ENCODE assay signal across 25 cellular contexts in genomic region chr5:67502951-67503350, GRCh38.
DNase-seq lines count a peak whose midpoint lies in the region; ATAC-seq, FAIRE-seq and TF ChIP-seq lines count a peak whose summit lies in the region.
"Had no signal": no experiment of that assay in that cellular context is flagged by ENCODE, and none has a peak within 500 bp of the region (broad histone marks: within the 10 kb centered on the region; RNA-seq: fewer than 3 reads in every experiment).

No MANE protein-coding gene starts in this region.

- H3K9me3 ChIP-seq in H1 (ENCODE audit: insufficient read depth in 2 of 2, low read depth in 1 of 2, low read length in 1 of 2) (peaks cover 0 to 5% of the 10 kb centered on the region in 2 experiments; a peak in 1 of 4 replicates), parathyroid adenoma (ENCODE audit: control insufficient read depth, low read length) (no peaks in the 10 kb centered on the region)
- H3K9me3 ChIP-seq: A549 had no signal

- H3K9me3 Mint-ChIP-seq in activated naive CD4-positive, alpha-beta T cell treated with anti-CD3 and anti-CD28 coated beads for 36 hours: peaks cover 12% of the 10 kb centered on the region

- H3K27ac Mint-ChIP-seq in activated naive CD4-positive, alpha-beta T cell treated with anti-CD3 and anti-CD28 coated beads for 36 hours: no peak overlapping the region
- H3K27ac Mint-ChIP-seq: B cell; CD4-positive, alpha-beta T cell; CD8-positive, alpha-beta T cell had no signal

- H3K4me3 Mint-ChIP-seq in activated naive CD4-positive, alpha-beta T cell treated with anti-CD3 and anti-CD28 coated beads for 36 hours: no peak overlapping the region
- H3K4me3 Mint-ChIP-seq: B cell; CD4-positive, alpha-beta T cell; CD8-positive, alpha-beta T cell had no signal

- DNase-seq in G401 (ENCODE audit: low spot score): peak; percentile 61
- DNase-seq in H1 (ENCODE audit: low read depth in 1 of 2, low spot score in 2 of 2): no peak
- no peak for DNase-seq in activated naive CD4-positive, alpha-beta T cell treated with anti-CD3 and anti-CD28 coated beads for 36 hours
- DNase-seq: AML-193; Caco-2; Calu3; CD4-positive, alpha-beta T cell; CD8-positive, alpha-beta T cell; DMS153; DMS53; DMS79; DND-41; EL; GF-D8 had no signal

- H2AFZ ChIP-seq in H1 (ENCODE audit: low read length) (0 out of 2 replicates have a peak overlapping the region, but pooled peaks have one; percentile 18), parathyroid adenoma (peak overlapping the region; percentile 16)

- TF ChIP-seq RAD21 in H1 (IDR thresholded peaks at IDR 0.05 in 1 of 2, conservative IDR thresholded peaks at IDR 0.05 in 1 of 2; ENCODE audit: low read depth in 2 of 2, low read length in 2 of 2): no peak

- CTCF ChIA-PET in H1 (lab: Charles Lee; ENCODE audit: partially characterized antibody): interaction anchor here (0.9 to 1.6 kb wide), 2 partner anchors 8 to 257 kb away, joined by 4 to 7 read pairs; no protein-coding TSS in a partner anchor
- CTCF ChIA-PET in activated naive CD4-positive, alpha-beta T cell treated with anti-CD3 and anti-CD28 coated beads for 36 hours (lab: Charles Lee): interaction anchor here (0.6 to 1.7 kb wide), 4 partner anchors 9 to 137 kb away, joined by 3 to 5 read pairs (median 3); no protein-coding TSS in a partner anchor

- no peaks in the 10 kb centered on the region for H3K79me1 ChIP-seq in H1 (ENCODE audit: low read depth, low read length)

- no peak overlapping the region for H4K91ac ChIP-seq in H1 (replicated peaks; ENCODE audit: insufficient read length, low read length)

- H3K4me3 ChIP-seq in H1 (ENCODE audit: extremely low read depth in 1 of 4, insufficient read depth in 2 of 4, low read depth in 3 of 4, low read length in 4 of 4): no peak overlapping the region
- H3K4me3 ChIP-seq in parathyroid adenoma (ENCODE audit: low read depth, low read length): no peak overlapping the region
- H3K4me3 ChIP-seq: A549; BLaER1 treated with 17β-estradiol and CSF1 and Interleukin-3, amounts not matched to agents 10 nM and 100 nM had no signal

- TF ChIP-seq POLR2A in H1 (IDR thresholded peaks at IDR 0.05; ENCODE audit: control extremely low read depth in 1 of 2, low read depth in 2 of 2, low read length in 2 of 2): no peak

- peaks cover 3% of the 10 kb centered on the region for H3K36me3 Mint-ChIP-seq in activated naive CD4-positive, alpha-beta T cell treated with anti-CD3 and anti-CD28 coated beads for 36 hours (ENCODE audit: low read depth)
- H3K36me3 Mint-ChIP-seq: CD8-positive, alpha-beta T cell had no signal

- H2AK5ac ChIP-seq in H1 (ENCODE audit: low read depth, low read length): no peak overlapping the region

- intact Hi-C loops in activated naive CD4-positive, alpha-beta T cell treated with anti-CD3 and anti-CD28 coated beads for 36 hours (cut with micrococcal nuclease): no loop called here

- H2BK120ac ChIP-seq in H1 (replicated peaks; ENCODE audit: low read depth, low read length): no peak overlapping the region

- H4K20me1 ChIP-seq in H1 (replicated peaks in 1 of 2; ENCODE audit: control insufficient read depth in 1 of 2, insufficient read depth in 2 of 2, low read length in 2 of 2): no peaks in the 10 kb centered on the region
- H4K20me1 ChIP-seq: BLaER1 treated with 17β-estradiol and CSF1 and Interleukin-3, amounts not matched to agents 10 nM and 100 nM had no signal

- TF ChIP-seq CTCF in H1 (IDR thresholded peaks at IDR 0.05; ENCODE audit: control extremely low read depth in 1 of 3, insufficient read depth in 1 of 3, low read depth in 1 of 3, low read length in 3 of 3): no peak
- TF ChIP-seq CTCF in parathyroid adenoma (IDR thresholded peaks at IDR 0.05): no peak

- no peak overlapping the region for H3K14ac ChIP-seq in H1 (ENCODE audit: insufficient read length)

- H4K5ac ChIP-seq in H1 (ENCODE audit: insufficient read length, low read depth, low read length): no peak overlapping the region

- no peak for FAIRE-seq in H1 (lab: Jason Lieb, UNC)
- FAIRE-seq: A549, D721Med, G401.6, GM12891, GM19239 had no signal

- H3K23me2 ChIP-seq in H1 (ENCODE audit: low read depth, low read length): no peaks in the 10 kb centered on the region

- no peak overlapping the region for H3K56ac ChIP-seq in H1 (replicated peaks; ENCODE audit: insufficient read length, low read depth, low read length)

- no peaks in the 10 kb centered on the region for H3K4me1 ChIP-seq in H1 (replicated peaks in 1 of 4; ENCODE audit: control insufficient read depth in 3 of 4, insufficient read depth in 4 of 4, low read length in 3 of 4)
- H3K4me1 ChIP-seq in parathyroid adenoma: peaks cover 2% of the 10 kb centered on the region
- H3K4me1 ChIP-seq: A549, Caco-2 had no signal

- H3K9ac ChIP-seq in H1 (replicated peaks in 1 of 4; ENCODE audit: extremely low read depth in 1 of 4, low read depth in 3 of 4, low read length in 3 of 4): no peak overlapping the region
- H3K9ac ChIP-seq in parathyroid adenoma: no peak overlapping the region
- H3K9ac ChIP-seq: BLaER1 treated with 17β-estradiol and CSF1 and Interleukin-3, amounts not matched to agents 10 nM and 100 nM had no signal

- no peak overlapping the region for H3K23ac ChIP-seq in H1 (ENCODE audit: insufficient read length)

- H3K27me3 Mint-ChIP-seq in activated naive CD4-positive, alpha-beta T cell treated with anti-CD3 and anti-CD28 coated beads for 36 hours (ENCODE audit: low read depth): no peaks in the 10 kb centered on the region
- H3K27me3 Mint-ChIP-seq: CD4-positive, alpha-beta T cell had no signal

- POLR2A ChIA-PET in H1 (lab: Charles Lee; ENCODE audit: partially characterized antibody): no interaction called here

- no peak overlapping the region for H3K4me2 ChIP-seq in H1 (ENCODE audit: insufficient read depth in 1 of 2, low read depth in 2 of 2, low read length in 2 of 2)
- H3K4me2 ChIP-seq in parathyroid adenoma (ENCODE audit: low read length): no peak overlapping the region
- H3K4me2 ChIP-seq: A549; BLaER1 treated with 17β-estradiol and CSF1 and Interleukin-3, amounts not matched to agents 10 nM and 100 nM had no signal

- H3K79me2 ChIP-seq in H1 (ENCODE audit: control insufficient read depth in 1 of 2, insufficient read depth in 2 of 2, low read length in 2 of 2): no peaks in the 10 kb centered on the region
- H3K79me2 ChIP-seq in parathyroid adenoma: no peaks in the 10 kb centered on the region

- no peak overlapping the region for H3K4ac ChIP-seq in H1 (replicated peaks; ENCODE audit: insufficient read length, low read depth, low read length)

- H3K27me3 ChIP-seq in H1 (replicated peaks in 1 of 4; ENCODE audit: control insufficient read depth in 3 of 4, extremely low read depth in 1 of 4, insufficient read depth in 3 of 4, low read length in 3 of 4) (no peaks in the 10 kb centered on the region), parathyroid adenoma (ENCODE audit: control insufficient read depth, insufficient read depth, low read length) (no peaks in the 10 kb centered on the region)
- H3K27me3 ChIP-seq: BLaER1 treated with 17β-estradiol and CSF1 and Interleukin-3, amounts not matched to agents 10 nM and 100 nM had no signal

- no peak for TF ChIP-seq EP300 in H1 (IDR thresholded peaks at IDR 0.05; ENCODE audit: borderline replicate concordance in 1 of 2, low read depth in 2 of 2, low read length in 2 of 2)

- H3K36me3 ChIP-seq in H1 (ENCODE audit: control insufficient read depth in 2 of 4, insufficient read depth in 4 of 4, low read length in 3 of 4) (no peaks in the 10 kb centered on the region), parathyroid adenoma (ENCODE audit: control insufficient read depth, insufficient read depth, low read length) (no peaks in the 10 kb centered on the region)
- H3K36me3 ChIP-seq: BLaER1 treated with 17β-estradiol and CSF1 and Interleukin-3, amounts not matched to agents 10 nM and 100 nM had no signal

- in situ Hi-C loops in G401 (cut with HindIII; ENCODE audit: low sequenced_read_pairs): no loop called here

- no peak for ATAC-seq in GM21390 (IDR thresholded peaks at IDR 0.05; ENCODE audit: unreplicated experiment)
- ATAC-seq: A549; CD8-positive, alpha-beta T cell had no signal

- H3K27ac ChIP-seq in H1 (ENCODE audit: low read depth, low read length) (no peak overlapping the region), parathyroid adenoma (no peak overlapping the region)
- H3K27ac ChIP-seq: 22Rv1; A549; BLaER1 treated with 17β-estradiol and CSF1 and Interleukin-3, amounts not matched to agents 10 nM and 100 nM; C4-2B had no signal

- H3K18ac ChIP-seq in H1 (ENCODE audit: extremely low read depth, low read length): no peak overlapping the region

- H2BK20ac ChIP-seq in H1 (ENCODE audit: low read length): no peak overlapping the region

- H2BK15ac ChIP-seq in H1 (ENCODE audit: low read length): no peak overlapping the region

- 88% methylated on average over 1 of the region's 1 CpG; no CpG with 5 or more reads in 1 of the 2 experiments for whole genome bisulfite sequencing in H1 (ENCODE audit: extremely low coverage in 1 of 2, insufficient coverage in 1 of 2, insufficient read length in 1 of 2, insufficient replicate concordance in 2 of 2, low coverage in 1 of 2, low lambda C conversion rate in 2 of 2, missing lambda C conversion rate in 1 of 2), 2 experiments

- H4K8ac ChIP-seq in H1 (ENCODE audit: extremely low read depth, insufficient read depth, low read length): no peak overlapping the region

- H3K4me1 Mint-ChIP-seq in activated naive CD4-positive, alpha-beta T cell treated with anti-CD3 and anti-CD28 coated beads for 36 hours (ENCODE audit: low read depth): peaks cover 3% of the 10 kb centered on the region
- H3K4me1 Mint-ChIP-seq: B cell had no signal

- no peak overlapping the region for H2BK12ac ChIP-seq in H1 (ENCODE audit: low read depth, low read length)

- H2BK5ac ChIP-seq in H1 (ENCODE audit: low read depth, low read length): no peak overlapping the region

TF ChIP-seq in H1, 55 proteins besides CTCF, POLR2A, EP300 and RAD21:
- no peak for TF ChIP-seq EZH2 (IDR thresholded peaks at IDR 0.05; ENCODE audit: low read depth, low read length, severe bottlenecking)
- no peak for TF ChIP-seq RBBP5 (IDR thresholded peaks at IDR 0.05; ENCODE audit: borderline replicate concordance, low read depth, low read length)
- no peak for TF ChIP-seq CBX5 (IDR thresholded peaks at IDR 0.05; ENCODE audit: low read depth, low read length)
- no peak for TF ChIP-seq SP2 (IDR thresholded peaks at IDR 0.05; ENCODE audit: low read length)
